In the genomic region with DNA sequence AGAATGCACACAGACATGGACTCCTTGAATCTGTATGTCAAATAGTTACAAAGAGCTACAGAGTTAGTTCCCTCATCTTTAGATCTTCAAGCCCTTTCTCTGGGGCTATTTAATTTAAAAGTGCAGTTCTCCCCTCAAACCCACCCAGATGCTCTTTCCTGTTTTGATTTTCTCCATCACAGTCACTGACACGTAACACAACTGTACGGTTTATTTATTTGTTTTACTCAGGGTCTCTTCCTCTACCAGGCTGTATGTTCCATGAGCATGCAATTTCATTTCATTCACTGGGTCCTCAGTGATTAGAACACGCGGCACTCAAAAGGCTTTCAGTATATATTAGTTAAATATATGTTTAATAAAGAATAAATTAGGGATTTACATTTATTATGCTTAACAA, we compare ENCODE assay signal across 16 cellular contexts.
DNase-seq lines count a peak whose midpoint lies in the region; ATAC-seq and TF ChIP-seq lines count a peak whose summit lies in the region.
"Had no signal": no experiment of that assay in that cellular context is flagged by ENCODE, and none has a peak within 500 bp of the region (broad histone marks: within the 10 kb centered on the region; RNA-seq: fewer than 3 reads in every experiment).

No MANE protein-coding gene starts in this region.

- POLR2A ChIA-PET in activated CD4-positive, alpha-beta memory T cell treated with anti-CD3 and anti-CD28 coated beads for 36 hours (lab: Charles Lee): interaction anchor here (0.9 to 12.2 kb wide), 8 partner anchors 12 to 1006 kb away, joined by 3 to 209 read pairs (median 3); a partner anchor contains a TSS
- POLR2A ChIA-PET in A673 (lab: Charles Lee; ENCODE audit: low non-redundant PET): no interaction called here

- no TSS peak for BruUV-seq in A673 (replicated peaks; lab: Mats Ljungman, UMichigan)

- CTCF ChIA-PET in activated CD4-positive, alpha-beta memory T cell treated with anti-CD3 and anti-CD28 coated beads for 36 hours (lab: Charles Lee): interaction anchor here (0.7 to 3.0 kb wide), 5 partner anchors 10 to 55 kb away, joined by 3 to 19 read pairs (median 6); no protein-coding TSS in a partner anchor
- CTCF ChIA-PET in A673 (lab: Charles Lee): no interaction called here

- peak overlapping the region; percentile 71 for H3K4me3 Mint-ChIP-seq in stimulated activated naive CD8-positive, alpha-beta T cell treated with anti-CD3 and anti-CD28 coated beads, Interleukin-15, Interleukin-2, amounts not matched to agents 100 ng/mL and 50 ng/mL, for 24 hours
- peak overlapping the region; percentile 7 for H3K4me3 Mint-ChIP-seq in activated CD4-positive, alpha-beta memory T cell treated with anti-CD3 and anti-CD28 coated beads for 36 hours

- TF ChIP-seq CTCF in esophagus muscularis mucosa (IDR thresholded peaks at IDR 0.05) (no peak), A673 (conservative IDR thresholded peaks at IDR 0.05; ENCODE audit: low read depth, low read length) (no peak)

- no peak overlapping the region for H3K27ac ChIP-seq in esophagus muscularis mucosa (replicated peaks in 1 of 4)
- H3K27ac ChIP-seq in A673 (ENCODE audit: low read depth, low read length, poor library complexity, severe bottlenecking): no peak overlapping the region

- no peak overlapping the region for H3K4me3 ChIP-seq in esophagus muscularis mucosa
- no peak overlapping the region for H3K4me3 ChIP-seq in A673 (ENCODE audit: low read depth, low read length, poor library complexity, severe bottlenecking)

- peaks cover 49% of the 10 kb centered on the region for H3K36me3 Mint-ChIP-seq in stimulated activated naive CD8-positive, alpha-beta T cell treated with anti-CD3 and anti-CD28 coated beads, Interleukin-15, Interleukin-2, amounts not matched to agents 100 ng/mL and 50 ng/mL, for 24 hours (ENCODE audit: low read depth)
- peaks cover 24% of the 10 kb centered on the region for H3K36me3 Mint-ChIP-seq in activated CD4-positive, alpha-beta memory T cell treated with anti-CD3 and anti-CD28 coated beads for 36 hours

- H3K4me1 ChIP-seq in esophagus muscularis mucosa: no peaks in the 10 kb centered on the region
- H3K4me1 ChIP-seq in A673 (ENCODE audit: insufficient read depth, low read length, poor library complexity, severe bottlenecking): peaks cover 30% of the 10 kb centered on the region

- 67% methylated on average over 4 of the region's 4 CpGs for WGBS in esophagus muscularis mucosa

- no peak for DNase-seq in stimulated activated naive CD8-positive, alpha-beta T cell treated with anti-CD3 and anti-CD28 coated beads, Interleukin-15, Interleukin-2, amounts not matched to agents 100 U/mL and 50 U/mL, for 24 hours
- DNase-seq in activated CD4-positive, alpha-beta memory T cell treated with anti-CD3 and anti-CD28 coated beads for 36 hours: no peak
- DNase-seq in esophagus muscularis mucosa (ENCODE audit: extremely low spot score): peak; percentile 45
- DNase-seq in Right ventricle myocardium superior: no peak
- DNase-seq in cerebellar nuclear complex (lab: John Stamatoyannopoulos, UW): no peak
- DNase-seq in A673 (ENCODE audit: low spot score): no peak
- DNase-seq: DMS79; effector CD8-positive, alpha-beta T cell; foreskin melanocyte; midbrain; NCI-H1092; posterior cingulate gyrus; stimulated activated CD4-positive, alpha-beta T cell treated with anti-CD3 and anti-CD28 coated beads, Interleukin-15, amount 100 ng/mL, for 24 hours had no signal

- no peaks in the 10 kb centered on the region for H3K27me3 Mint-ChIP-seq in stimulated activated naive CD8-positive, alpha-beta T cell treated with anti-CD3 and anti-CD28 coated beads, Interleukin-15, Interleukin-2, amounts not matched to agents 100 ng/mL and 50 ng/mL, for 24 hours
- no peaks in the 10 kb centered on the region for H3K27me3 Mint-ChIP-seq in activated CD4-positive, alpha-beta memory T cell treated with anti-CD3 and anti-CD28 coated beads for 36 hours

- H3K36me3 ChIP-seq in esophagus muscularis mucosa (no peaks in the 10 kb centered on the region), A673 (ENCODE audit: insufficient read depth, low read length, poor library complexity, severe bottlenecking) (no peaks in the 10 kb centered on the region)
- H3K36me3 ChIP-seq: tibial nerve had no signal

- H3K4me1 Mint-ChIP-seq in stimulated activated naive CD8-positive, alpha-beta T cell treated with anti-CD3 and anti-CD28 coated beads, Interleukin-15, Interleukin-2, amounts not matched to agents 100 ng/mL and 50 ng/mL, for 24 hours (ENCODE audit: low read depth): peaks cover 88% of the 10 kb centered on the region
- peaks cover 64% of the 10 kb centered on the region for H3K4me1 Mint-ChIP-seq in activated CD4-positive, alpha-beta memory T cell treated with anti-CD3 and anti-CD28 coated beads for 36 hours (ENCODE audit: low read depth)

- intact Hi-C loops in activated CD4-positive, alpha-beta memory T cell treated with anti-CD3 and anti-CD28 coated beads for 36 hours (cut with micrococcal nuclease): loop anchor here (1.0 to 5.0 kb wide), 6 partner anchors 10 to 360 kb away; a partner anchor contains a TSS
- intact Hi-C loops in esophagus muscularis mucosa (cut with DNase I): no loop called here
- intact Hi-C loops in Right ventricle myocardium superior (cut with DNase I): no loop called here
- intact Hi-C loops in A673 (cut with micrococcal nuclease; ENCODE audit: unreplicated experiment): no loop called here

- no peak for TF ChIP-seq POLR2A in esophagus muscularis mucosa (IDR thresholded peaks at IDR 0.05; ENCODE audit: low read depth)

- H3K9me3 ChIP-seq in esophagus muscularis mucosa (no peaks in the 10 kb centered on the region), A673 (ENCODE audit: low read depth, low read length, poor library complexity, severe bottlenecking) (no peaks in the 10 kb centered on the region)
- H3K9me3 ChIP-seq: tibial nerve had no signal

- H3K9me3 Mint-ChIP-seq in stimulated activated naive CD8-positive, alpha-beta T cell treated with anti-CD3 and anti-CD28 coated beads, Interleukin-15, Interleukin-2, amounts not matched to agents 100 ng/mL and 50 ng/mL, for 24 hours: peaks cover 4% of the 10 kb centered on the region
- no peaks in the 10 kb centered on the region for H3K9me3 Mint-ChIP-seq in activated CD4-positive, alpha-beta memory T cell treated with anti-CD3 and anti-CD28 coated beads for 36 hours

- H3K27ac Mint-ChIP-seq in stimulated activated naive CD8-positive, alpha-beta T cell treated with anti-CD3 and anti-CD28 coated beads, Interleukin-15, Interleukin-2, amounts not matched to agents 100 ng/mL and 50 ng/mL, for 24 hours: peak overlapping the region; percentile 91
- peak overlapping the region; percentile 95 for H3K27ac Mint-ChIP-seq in activated CD4-positive, alpha-beta memory T cell treated with anti-CD3 and anti-CD28 coated beads for 36 hours

- no peak for TF ChIP-seq EP300 in esophagus muscularis mucosa (IDR thresholded peaks at IDR 0.05)

- H3K27me3 ChIP-seq in esophagus muscularis mucosa (no peaks in the 10 kb centered on the region), A673 (replicated peaks; ENCODE audit: insufficient read depth, low read depth, low read length, poor library complexity) (no peaks in the 10 kb centered on the region)
- H3K27me3 ChIP-seq: tibial nerve had no signal

- ATAC-seq in stimulated activated naive CD8-positive, alpha-beta T cell treated with anti-CD3 and anti-CD28 coated beads, Interleukin-15, Interleukin-2, amounts not matched to agents 100 U/mL and 50 U/mL, for 24 hours: no peak
- no peak for ATAC-seq in GM19395 (IDR thresholded peaks at IDR 0.05; ENCODE audit: unreplicated experiment)
- ATAC-seq in Right ventricle myocardium superior (ENCODE audit: poor library complexity): no peak
